In the genomic region with DNA sequence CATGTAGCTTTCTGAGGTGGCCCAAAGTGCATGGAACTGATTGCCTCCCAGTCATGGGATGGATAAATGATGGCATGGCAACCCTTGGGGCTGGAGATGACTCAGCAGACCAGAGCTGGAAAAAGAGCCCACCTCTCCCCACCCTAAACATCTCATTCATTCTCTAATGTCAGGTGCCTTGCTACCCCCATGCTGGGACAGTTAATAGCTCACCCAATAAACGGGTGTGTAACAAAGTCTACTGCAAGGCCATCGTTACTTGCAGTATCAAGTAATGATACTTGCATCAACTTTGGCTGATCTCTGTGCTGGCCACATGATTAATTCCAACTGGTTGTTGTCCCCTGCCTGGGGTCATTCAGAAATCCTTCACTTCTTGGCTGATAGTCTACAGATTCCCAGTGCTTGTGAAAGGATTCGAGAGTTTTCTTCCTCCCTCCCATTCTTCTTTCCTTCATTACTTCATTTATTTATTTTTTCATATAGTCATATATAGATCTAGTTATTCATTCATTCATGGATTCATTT, we compare ENCODE assay signal across 1 cellular context.
TF ChIP-seq lines count a peak whose summit lies in the region.

No MANE protein-coding gene starts in this region.

TF ChIP-seq in HepG2, 621 proteins besides CTCF, POLR2A, EP300 and RAD21 (continued from another document):
- TF ChIP-seq, protein P1, sequence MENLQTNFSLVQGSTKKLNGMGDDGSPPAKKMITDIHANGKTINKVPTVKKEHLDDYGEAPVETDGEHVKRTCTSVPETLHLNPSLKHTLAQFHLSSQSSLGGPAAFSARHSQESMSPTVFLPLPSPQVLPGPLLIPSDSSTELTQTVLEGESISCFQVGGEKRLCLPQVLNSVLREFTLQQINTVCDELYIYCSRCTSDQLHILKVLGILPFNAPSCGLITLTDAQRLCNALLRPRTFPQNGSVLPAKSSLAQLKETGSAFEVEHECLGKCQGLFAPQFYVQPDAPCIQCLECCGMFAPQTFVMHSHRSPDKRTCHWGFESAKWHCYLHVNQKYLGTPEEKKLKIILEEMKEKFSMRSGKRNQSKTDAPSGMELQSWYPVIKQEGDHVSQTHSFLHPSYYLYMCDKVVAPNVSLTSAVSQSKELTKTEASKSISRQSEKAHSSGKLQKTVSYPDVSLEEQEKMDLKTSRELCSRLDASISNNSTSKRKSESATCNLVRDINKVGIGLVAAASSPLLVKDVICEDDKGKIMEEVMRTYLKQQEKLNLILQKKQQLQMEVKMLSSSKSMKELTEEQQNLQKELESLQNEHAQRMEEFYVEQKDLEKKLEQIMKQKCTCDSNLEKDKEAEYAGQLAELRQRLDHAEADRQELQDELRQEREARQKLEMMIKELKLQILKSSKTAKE (CRISPR knock-in tag; IDR thresholded peaks at IDR 0.05; ENCODE audit: borderline replicate concordance), result no peak
- no peak for TF ChIP-seq MAFK (conservative IDR thresholded peaks at IDR 0.05 in 1 of 2, IDR thresholded peaks at IDR 0.05 in 1 of 2; ENCODE audit: low read length in 2 of 2)
